Comparison of ENCODE assay signal across 8 cellular contexts in the genomic region with DNA sequence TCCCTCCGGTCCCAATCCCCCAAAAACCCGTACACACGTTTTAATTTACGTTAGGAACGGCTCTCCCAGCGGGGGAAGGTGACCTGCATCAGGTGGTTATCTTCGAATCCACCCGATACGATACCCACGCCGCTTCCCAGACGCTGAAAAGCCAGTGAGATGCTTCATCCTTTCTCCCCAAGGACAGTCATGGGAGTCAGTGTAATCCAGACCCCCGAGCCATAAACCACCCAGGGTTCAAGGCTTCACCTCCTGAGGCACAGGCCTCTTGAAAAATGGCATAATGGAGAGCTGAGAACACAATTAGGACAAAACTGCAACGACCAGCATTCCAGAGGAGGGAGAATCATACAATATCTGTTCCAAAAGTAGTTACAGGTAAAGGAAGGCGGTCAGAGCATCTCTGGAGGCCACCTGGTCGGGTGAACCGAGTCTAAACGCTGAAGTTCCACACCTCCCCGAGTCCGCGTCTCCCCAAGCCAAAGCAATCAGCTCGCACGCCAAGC. TPM values are rescaled to one million over a fixed set of nuclear protein-coding genes. Genes with fewer than 3 reads are reported as not detected.
DNase-seq lines count a peak whose midpoint lies in the region; ATAC-seq lines count a peak whose summit lies in the region.

No MANE protein-coding gene starts in this region.

- ATAC-seq in HG03342 (IDR thresholded peaks at IDR 0.05; ENCODE audit: unreplicated experiment) (no peak), GM18858 (IDR thresholded peaks at IDR 0.05; ENCODE audit: unreplicated experiment) (no peak)

- H3K4me3 ChIP-seq in Jurkat, Clone E6-1 (ENCODE audit: low read length) = peak overlapping the region; percentile 86
- H3K4me3 ChIP-seq in mononuclear cell (ENCODE audit: low read length) = peak overlapping the region; percentile 55

- peaks cover 14% of the 10 kb centered on the region for H3K4me1 ChIP-seq in mononuclear cell (ENCODE audit: insufficient read depth, low read length)

- DNase-seq in ELR (ENCODE audit: low read depth) (peak; percentile 4), cerebellar cortex (ENCODE audit: low spot score) (peak; percentile 57), DMS153 treated with DMSO at 0.1 percent for 48 hours (lab: John Stamatoyannopoulos, UW; ENCODE audit: unreplicated experiment) (no peak), UCSD-AML1 (lab: John Stamatoyannopoulos, UW; ENCODE audit: unreplicated experiment) (no peak)
- no peak for DNase-seq in Jurkat, Clone E6-1 (ENCODE audit: low read depth, low spot score)

- peaks cover 23% of the 10 kb centered on the region for H3K27me3 ChIP-seq in mononuclear cell (ENCODE audit: insufficient read depth, low read length)

- H3K9me3 ChIP-seq in mononuclear cell (ENCODE audit: low read depth, low read length) = no peaks in the 10 kb centered on the region

RNA-seq across cellular contexts. Expression of a gene that starts 0.8 kb away (rescaled TPM):
- polyA plus RNA-seq in Jurkat, Clone E6-1 (2012; ENCODE audit: insufficient read depth, insufficient read length) = 4.7 TPM
- 29.3 TPM for total RNA-seq in mononuclear cell

Comparison
In these comparisons a context has a peak if more than half of its experiments do, and no peak if none do; other contexts are left out.
1. DNase-seq: peak in ELR (single experiment) and cerebellar cortex (single experiment); none in Jurkat, Clone E6-1 (single experiment), DMS153 treated with DMSO at 0.1 percent for 48 hours (single experiment) and UCSD-AML1 (single experiment).